In genomic region chr9:34647084-34647403, GRCh38 we compare ENCODE assay signal across 8 cellular contexts. TPM values are rescaled to one million over a fixed set of nuclear protein-coding genes. Genes with fewer than 3 reads are reported as not detected.
A peak's percentile ranks its signal among the peaks of the same experiment; 100 is the strongest.
DNase-seq lines count a peak whose midpoint lies in the region; ATAC-seq, FAIRE-seq and TF ChIP-seq lines count a peak whose summit lies in the region.

No MANE protein-coding gene starts in this region.

- H3K9me3 ChIP-seq in kidney (ENCODE audit: control insufficient read depth in 1 of 2, low read length in 2 of 2) (no peaks in the 10 kb centered on the region), thoracic aorta (no peaks in the 10 kb centered on the region)

- peaks cover 25% of the 10 kb centered on the region for H3K36me3 Mint-ChIP-seq in activated CD4-positive, alpha-beta T cell treated with anti-CD3 and anti-CD28 coated beads for 36 hours (ENCODE audit: low read depth)
- H3K36me3 Mint-ChIP-seq in activated naive CD8-positive, alpha-beta T cell = peaks cover 4% of the 10 kb centered on the region

- no peaks in the 10 kb centered on the region for H3K9me3 Mint-ChIP-seq in activated CD4-positive, alpha-beta T cell treated with anti-CD3 and anti-CD28 coated beads for 36 hours (ENCODE audit: low read depth)
- H3K9me3 Mint-ChIP-seq in activated naive CD8-positive, alpha-beta T cell (ENCODE audit: low read depth) = no peaks in the 10 kb centered on the region

- H3K27ac Mint-ChIP-seq in activated CD4-positive, alpha-beta T cell treated with anti-CD3 and anti-CD28 coated beads for 36 hours = peak overlapping the region; percentile 89
- peak overlapping the region; percentile 89 for H3K27ac Mint-ChIP-seq in activated naive CD8-positive, alpha-beta T cell

- peak overlapping the region; percentile 66 to 88 for H3K27ac ChIP-seq in kidney (ENCODE audit: low read depth in 2 of 2, low read length in 2 of 2)
- peak overlapping the region; percentile 79 to 80 for H3K27ac ChIP-seq in thoracic aorta

- no peaks in the 10 kb centered on the region for H3K27me3 ChIP-seq in thoracic aorta (replicated peaks; ENCODE audit: insufficient read depth)

- peaks cover 5 to 18% of the 10 kb centered on the region in 2 donors for H3K36me3 ChIP-seq in kidney (ENCODE audit: control insufficient read depth in 1 of 2, insufficient read depth in 2 of 2, low read length in 2 of 2)
- peaks cover 16% of the 10 kb centered on the region for H3K36me3 ChIP-seq in thoracic aorta

- POLR2A ChIA-PET in activated CD4-positive, alpha-beta T cell treated with anti-CD3 and anti-CD28 coated beads for 36 hours (lab: Charles Lee) = interaction anchor here (1.0 to 1.5 kb wide), 2 partner anchors 9 to 468 kb away, joined by 3 to 16 read pairs; partner anchors contain the start of genes ATOSB and SIGMAR1

- peak overlapping the region; percentile 77 to 96 for H3K9ac ChIP-seq in kidney (ENCODE audit: low read length in 2 of 2)

- DNase-seq in activated CD4-positive, alpha-beta T cell treated with anti-CD3 and anti-CD28 coated beads for 36 hours = no peak
- DNase-seq in activated CD4-positive, alpha-beta T cell treated with anti-CD3 and anti-CD28 coated beads, Interleukin-2, amount 50 U/mL, for 48 hours = no peak
- DNase-seq in kidney (no peak), thoracic aorta (ENCODE audit: low spot score) (no peak), NCI-H2107 (lab: John Stamatoyannopoulos, UW) (no peak), RKO (ENCODE audit: low spot score) (no peak), KG1 (lab: John Stamatoyannopoulos, UW) (no peak)

- no peaks in the 10 kb centered on the region for H3K27me3 Mint-ChIP-seq in activated CD4-positive, alpha-beta T cell treated with anti-CD3 and anti-CD28 coated beads for 36 hours
- no peaks in the 10 kb centered on the region for H3K27me3 Mint-ChIP-seq in activated naive CD8-positive, alpha-beta T cell

- H3K4me3 Mint-ChIP-seq in activated CD4-positive, alpha-beta T cell treated with anti-CD3 and anti-CD28 coated beads for 36 hours = peak overlapping the region; percentile 91
- H3K4me3 Mint-ChIP-seq in activated naive CD8-positive, alpha-beta T cell = peak overlapping the region; percentile 94

- H3K4me1 Mint-ChIP-seq in activated CD4-positive, alpha-beta T cell treated with anti-CD3 and anti-CD28 coated beads for 36 hours = peaks cover 29% of the 10 kb centered on the region
- peaks cover 36% of the 10 kb centered on the region for H3K4me1 Mint-ChIP-seq in activated naive CD8-positive, alpha-beta T cell (ENCODE audit: low read depth)

- CTCF ChIA-PET in activated CD4-positive, alpha-beta T cell treated with anti-CD3 and anti-CD28 coated beads for 36 hours (lab: Charles Lee) = interaction anchor here (1.1 to 10.8 kb wide), 13 partner anchors 10 to 243 kb away, joined by 3 to 131 read pairs (median 8); partner anchors contain the start of genes ARID3C, CCL27, DCTN3 and SIGMAR1

- no peak for ATAC-seq in activated CD4-positive, alpha-beta T cell treated with anti-CD3 and anti-CD28 coated beads for 36 hours
- ATAC-seq in thoracic aorta (ENCODE audit: insufficient number of reproducible peaks, low FRiP score, low read depth) = no peak

- H3K4me1 ChIP-seq in kidney (ENCODE audit: control insufficient read depth in 1 of 2, insufficient read depth in 1 of 2, low read depth in 1 of 2, low read length in 2 of 2) = peaks cover 29 to 39% of the 10 kb centered on the region in 2 donors
- peaks cover 18 to 40% of the 10 kb centered on the region in 2 donors for H3K4me1 ChIP-seq in thoracic aorta (ENCODE audit: control insufficient read depth in 1 of 2, low read depth in 2 of 2)

- H3K4me3 ChIP-seq in kidney (ENCODE audit: low read length in 2 of 2) (peak overlapping the region; percentile 71 to 87), thoracic aorta (peak overlapping the region; percentile 79)

- TF ChIP-seq CTCF in kidney (IDR thresholded peaks at IDR 0.05; ENCODE audit: borderline replicate concordance, extremely low read depth, insufficient read depth) (no peak), thoracic aorta (IDR thresholded peaks at IDR 0.05) (no peak)

- intact Hi-C loops in activated CD4-positive, alpha-beta T cell treated with anti-CD3 and anti-CD28 coated beads for 36 hours (cut with DNase I, micrococcal nuclease) = loop anchor here (2.0 to 5.0 kb wide), 4 partner anchors 26 to 340 kb away; partner anchors contain the start of genes DCTN3 (in 1 of the 2), DNAJB5 (in 1 of the 2) and RPP25L (in 1 of the 2)
- intact Hi-C loops in kidney (cut with DNase I) = no loop called here

- no peak for FAIRE-seq in kidney (lab: Jason Lieb, UNC)

RNA-seq across cellular contexts. Expression of gene GALT, which starts 0.6 kb away (rescaled TPM):
- total RNA-seq in activated CD4-positive, alpha-beta T cell treated with anti-CD3 and anti-CD28 coated beads for 36 hours = 10 to 100 TPM; 45.1 to 53.9 TPM
- total RNA-seq in kidney (49.2 TPM), thoracic aorta (10 to 100 TPM; 67.7 to 78.4 TPM)
- polyA plus RNA-seq in kidney (ENCODE audit: insufficient read depth, low read depth, low replicate concordance) = 83.7 TPM

RNA-seq across cellular contexts. Expression of gene IL11RA, which starts 4.9 kb away (rescaled TPM):
- 10 to 100 TPM; 18.3 to 21.3 TPM for total RNA-seq in activated CD4-positive, alpha-beta T cell treated with anti-CD3 and anti-CD28 coated beads for 36 hours
- total RNA-seq in kidney (15.2 TPM), thoracic aorta (10 to 100 TPM; 81.3 to 99.0 TPM)
- 17.7 TPM for polyA plus RNA-seq in kidney (ENCODE audit: insufficient read depth, low read depth, low replicate concordance)

RNA-seq across cellular contexts. Expression of gene SIGMAR1, which starts 9.5 kb away (rescaled TPM):
- total RNA-seq in activated CD4-positive, alpha-beta T cell treated with anti-CD3 and anti-CD28 coated beads for 36 hours = 10 to 100 TPM; 63.6 to 68.0 TPM
- 40.6 TPM for total RNA-seq in kidney
- 43.3 TPM for polyA plus RNA-seq in kidney (ENCODE audit: insufficient read depth, low read depth, low replicate concordance)
- total RNA-seq in thoracic aorta = 100 to 1,000 TPM in 1 of 2 donors, 10 to 100 TPM in 1; 77.0 to 131 TPM

RNA-seq across cellular contexts. Expression of gene CCL27, which starts 15.4 kb away (rescaled TPM):
- total RNA-seq in activated CD4-positive, alpha-beta T cell treated with anti-CD3 and anti-CD28 coated beads for 36 hours = under 1 TPM in 1 of 2 experiments, not detected in 1; 0.23 TPM
- total RNA-seq in kidney = not detected
- not detected for polyA plus RNA-seq in kidney (ENCODE audit: insufficient read depth, low read depth, low replicate concordance)
- total RNA-seq in thoracic aorta = not detected

RNA-seq across cellular contexts. Expression of gene ARID3C, which starts 18.2 kb away (rescaled TPM):
- under 1 TPM; 0.66 to 0.76 TPM for total RNA-seq in activated CD4-positive, alpha-beta T cell treated with anti-CD3 and anti-CD28 coated beads for 36 hours
- not detected for total RNA-seq in kidney
- polyA plus RNA-seq in kidney (ENCODE audit: insufficient read depth, low read depth, low replicate concordance) = not detected
- total RNA-seq in thoracic aorta = not detected
